10 cellular contexts compared by ENCODE assay signal in genomic region chr10:44879531-44879899, GRCh38. TPM values are rescaled to one million over a fixed set of nuclear protein-coding genes. Genes with fewer than 3 reads are reported as not detected.
A peak's percentile ranks its signal among the peaks of the same experiment; 100 is the strongest.
DNase-seq lines count a peak whose midpoint lies in the region; ATAC-seq and TF ChIP-seq lines count a peak whose summit lies in the region.
"Had no signal": no experiment of that assay in that cellular context is flagged by ENCODE, and none has a peak within 500 bp of the region (broad histone marks: within the 10 kb centered on the region; RNA-seq: fewer than 3 reads in every experiment).

No MANE protein-coding gene starts in this region.

- H2AFZ ChIP-seq in GM23248 (peak overlapping the region; percentile 88), hepatocyte (peak overlapping the region; percentile 64)

- no peak for TF ChIP-seq POLR2A in sigmoid colon (IDR thresholded peaks at IDR 0.05)

- no peak for TF ChIP-seq CTCF in hepatocyte (IDR thresholded peaks at IDR 0.05; ENCODE audit: poor library complexity)
- TF ChIP-seq CTCF in sigmoid colon (IDR thresholded peaks at IDR 0.05): no peak
- TF ChIP-seq CTCF in GM13977 (IDR thresholded peaks at IDR 0.05; ENCODE audit: extremely low read depth, insufficient read depth, missing control alignments): no peak

- H3K9me2 ChIP-seq in GM23248 (ENCODE audit: insufficient read depth) (no peaks in the 10 kb centered on the region), hepatocyte (replicated peaks; ENCODE audit: insufficient read depth) (no peaks in the 10 kb centered on the region)

- H3K4me3 ChIP-seq in GM23248 (peak overlapping the region; percentile 72), hepatocyte (peak overlapping the region; percentile 35), sigmoid colon (peak overlapping the region; percentile 27 to 51 (median 46))

- no peak overlapping the region for H3K27ac ChIP-seq in GM23248
- H3K27ac ChIP-seq in angular gyrus (ENCODE audit: low read depth, low read length): peak overlapping the region; percentile 81
- H3K27ac ChIP-seq in hepatocyte: peak overlapping the region; percentile 86
- peak overlapping the region; percentile 77 to 91 (median 78) for H3K27ac ChIP-seq in sigmoid colon

- no peaks in the 10 kb centered on the region for H3F3A ChIP-seq in GM23248 (ENCODE audit: insufficient read depth)

- H3K9ac ChIP-seq in GM23248: peak overlapping the region; percentile 68

- 22 to 30% methylated on average over 10 to 14 of the region's 14 CpGs for WGBS in GM23248 (ENCODE audit: low coverage in 1 of 2, low lambda C conversion rate in 2 of 2, missing lambda C conversion rate in 2 of 2), 2 experiments
- 36% methylated on average over 14 of the region's 14 CpGs for WGBS in hepatocyte (ENCODE audit: low lambda C conversion rate, missing lambda C conversion rate)
- 58 to 74% methylated on average over 14 of the region's 14 CpGs for WGBS in sigmoid colon, 2 donors

- no peak for ATAC-seq in GM21619 (IDR thresholded peaks at IDR 0.05; ENCODE audit: unreplicated experiment)

- intact Hi-C loops in sigmoid colon (cut with DNase I): loop anchor here (2.0 to 5.0 kb wide), 2 partner anchors 15 to 98 kb away; partner anchors contain the start of gene DEPP1

- H3K4me1 ChIP-seq in GM23248 (ENCODE audit: insufficient read depth) (0 out of 2 replicates have a peak, but pooled peaks cover 4% of the 10 kb centered on the region), hepatocyte (ENCODE audit: insufficient read depth) (peaks cover 11% of the 10 kb centered on the region), sigmoid colon (peaks cover 0 to 17% (median 13%) of the 10 kb centered on the region in 4 donors)

- H3K9me3 ChIP-seq in GM23248 (ENCODE audit: low read depth) (no peaks in the 10 kb centered on the region), hepatocyte (ENCODE audit: low read depth) (no peaks in the 10 kb centered on the region), sigmoid colon (no peaks in the 10 kb centered on the region)
- H3K9me3 ChIP-seq: MG63 had no signal

- in situ Hi-C loops in GM23248 (cut with MboI) (no loop called here), GM13977 (cut with MboI; ENCODE audit: low pct_unique_long_range_greater_than_20kb, low sequenced_read_pairs, unreplicated experiment) (no loop called here)

- H3K36me3 ChIP-seq in GM23248 (ENCODE audit: low read depth) (no peaks in the 10 kb centered on the region), hepatocyte (replicated peaks; ENCODE audit: insufficient read depth, low read depth) (no peaks in the 10 kb centered on the region), sigmoid colon (no peaks in the 10 kb centered on the region)
- H3K36me3 ChIP-seq: MG63 had no signal

- H3K79me2 ChIP-seq in GM23248 (ENCODE audit: insufficient read depth) (no peaks in the 10 kb centered on the region), hepatocyte (no peaks in the 10 kb centered on the region)

- H3K4me2 ChIP-seq in GM23248 (ENCODE audit: unreplicated experiment): peak overlapping the region; percentile 87
- peak overlapping the region; percentile 88 for H3K4me2 ChIP-seq in hepatocyte

- no peaks in the 10 kb centered on the region for H3K27me3 ChIP-seq in GM23248 (replicated peaks; ENCODE audit: insufficient read depth)
- H3K27me3 ChIP-seq in hepatocyte: no peaks in the 10 kb centered on the region
- H3K27me3 ChIP-seq in sigmoid colon: no peaks in the 10 kb centered on the region
- H3K27me3 ChIP-seq: MG63 had no signal

- no peak for TF ChIP-seq EP300 in sigmoid colon (IDR thresholded peaks at IDR 0.05)

- no peaks in the 10 kb centered on the region for H4K20me1 ChIP-seq in GM23248 (ENCODE audit: insufficient read depth)
- no peaks in the 10 kb centered on the region for H4K20me1 ChIP-seq in hepatocyte (ENCODE audit: insufficient read depth, poor library complexity, severe bottlenecking)

- DNase-seq in GM23248 (no peak), hepatocyte (ENCODE audit: low spot score) (no peak), sigmoid colon (peak; percentile 72), GM13977 (ENCODE audit: low spot score) (no peak), Ammon's horn (ENCODE audit: low spot score) (no peak)
- no peak for DNase-seq in activated CD8-positive, alpha-beta memory T cell treated with anti-CD3 and anti-CD28 coated beads for 24 hours
- DNase-seq: MG63 had no signal

RNA-seq across cellular contexts. Expression of gene TMEM72, which starts 31.6 kb away (rescaled TPM):
- not detected in 2 replicates for total RNA-seq in GM23248 (2014; rRNA removed; shearing (Covaris generic))
- not detected in 2 replicates for polyA plus RNA-seq in GM23248 (2016; fragmentation: Nextera tagmentation; extraction: Ambion mirVana)
- total RNA-seq in hepatocyte: 0.13 TPM in 1 of 2 replicates, not detected in the other
- 0.69 TPM in 1 of 2 replicates, not detected in the other for polyA plus RNA-seq in hepatocyte
- total RNA-seq in sigmoid colon: under 1 TPM in 1 of 4 donors, not detected in 3; 0.33 TPM
- 10 to 100 TPM in 1 of 3 donors, 1 to 10 TPM in 2; 3.9 to 11.8 (median 4.2) TPM for polyA plus RNA-seq in sigmoid colon
- total RNA-seq: T-helper 1 cell treated with Interleukin-12 subunit alpha and Interleukin-12 subunit beta and Interleukin-4 antibody, amounts not matched to agents 30 ng/mL and 1 ng/mL, for 36 hours had no signal
